9 cellular contexts compared by ENCODE assay signal in genomic region chr1:40316595-40317393, GRCh38. TPM values are rescaled to one million over a fixed set of nuclear protein-coding genes. Genes with fewer than 3 reads are reported as not detected.
A peak's percentile ranks its signal among the peaks of the same experiment; 100 is the strongest.
DNase-seq lines count a peak whose midpoint lies in the region; ATAC-seq and TF ChIP-seq lines count a peak whose summit lies in the region.
"Had no signal": no experiment of that assay in that cellular context is flagged by ENCODE, and none has a peak within 500 bp of the region (broad histone marks: within the 10 kb centered on the region; RNA-seq: fewer than 3 reads in every experiment).

Gene COL9A2, minus strand, starts transcription at chr1:40317286. Its CDS starts 89 bp downstream, at chr1:40317197.

- DNase-seq in NCI-H1417 (lab: John Stamatoyannopoulos, UW) (peak; percentile 35 to 77 (median 75)), NCI-H1417 treated with DMSO at 0.1 percent for 48 hours (lab: John Stamatoyannopoulos, UW) (no peak), RPMI8226 (peak; percentile 43), heart left ventricle (peak in 2 of 5 donors; percentile 29 to 74), ureter (ENCODE audit: low spot score) (no peak), GDM1 (lab: John Stamatoyannopoulos, UW) (no peak)
- DNase-seq in activated naive CD4-positive, alpha-beta T cell treated with anti-CD3 and anti-CD28 coated beads for 36 hours, result peak; percentile 64

- H3K27me3 Mint-ChIP-seq in activated naive CD4-positive, alpha-beta T cell treated with anti-CD3 and anti-CD28 coated beads for 36 hours (ENCODE audit: low read depth), result peaks cover 7% of the 10 kb centered on the region

- H3K36me3 ChIP-seq in heart left ventricle (no peaks in the 10 kb centered on the region), parathyroid adenoma (ENCODE audit: control insufficient read depth, insufficient read depth, low read length) (no peaks in the 10 kb centered on the region)

- peak within 1 kb of the TSS; percentile 1 for H3K27ac Mint-ChIP-seq in activated naive CD4-positive, alpha-beta T cell treated with anti-CD3 and anti-CD28 coated beads for 36 hours

- H3K4me1 ChIP-seq in heart left ventricle (peaks cover 0 to 44% (median 17%) of the 10 kb centered on the region in 12 donors), parathyroid adenoma (no peaks in the 10 kb centered on the region)

- peak within 1 kb of the TSS; percentile 84 for H2AFZ ChIP-seq in parathyroid adenoma

- H3K9me3 Mint-ChIP-seq in activated naive CD4-positive, alpha-beta T cell treated with anti-CD3 and anti-CD28 coated beads for 36 hours, result no peaks in the 10 kb centered on the region

- H3K9me3 ChIP-seq in heart left ventricle (no peaks in the 10 kb centered on the region), parathyroid adenoma (ENCODE audit: control insufficient read depth, low read length) (no peaks in the 10 kb centered on the region)

- peak in 3 of 4 donors; percentile 16 to 58 (median 51) for ATAC-seq in heart left ventricle

- 2% methylated on average over 17 to 84 of the region's 84 CpGs for WGBS in heart left ventricle, 4 donors

- TF ChIP-seq CTCF in heart left ventricle (IDR thresholded peaks at IDR 0.05) (no peak), parathyroid adenoma (IDR thresholded peaks at IDR 0.05) (no peak)

- H3K9ac ChIP-seq in parathyroid adenoma, result no peak within 1 kb of the TSS

- no peaks in the 10 kb centered on the region for H3K79me2 ChIP-seq in parathyroid adenoma

- H3K4me3 ChIP-seq in heart left ventricle (peak within 1 kb of the TSS; percentile 6 to 60 (median 47)), parathyroid adenoma (ENCODE audit: low read depth, low read length) (peak within 1 kb of the TSS; percentile 25)

- H3K36me3 Mint-ChIP-seq in activated naive CD4-positive, alpha-beta T cell treated with anti-CD3 and anti-CD28 coated beads for 36 hours (ENCODE audit: low read depth), result no peaks in the 10 kb centered on the region

- H3K27ac ChIP-seq in heart left ventricle (no peak within 1 kb of the TSS), parathyroid adenoma (no peak within 1 kb of the TSS)
- H3K27ac ChIP-seq: 22Rv1 had no signal

- peaks cover 28% of the 10 kb centered on the region for H3K4me1 Mint-ChIP-seq in activated naive CD4-positive, alpha-beta T cell treated with anti-CD3 and anti-CD28 coated beads for 36 hours (ENCODE audit: low read depth)

- no peak for TF ChIP-seq POLR2A in heart left ventricle (IDR thresholded peaks at IDR 0.05)

- peak within 1 kb of the TSS; percentile 62 for H3K4me2 ChIP-seq in parathyroid adenoma (ENCODE audit: low read length)

- intact Hi-C loops in activated naive CD4-positive, alpha-beta T cell treated with anti-CD3 and anti-CD28 coated beads for 36 hours (cut with micrococcal nuclease), result loop anchor here (1.0 to 5.0 kb wide), 2 partner anchors 88 to 219 kb away; partner anchors contain the start of gene PPT1
- intact Hi-C loops in heart left ventricle (cut with DNase I), result loop anchor here in 4 of 10 donors (5.0 to 10.0 kb wide), 3 partner anchors 88 to 164 kb away; partner anchors contain the start of gene RLF (in 1 of the 4)

- CTCF ChIA-PET in activated naive CD4-positive, alpha-beta T cell treated with anti-CD3 and anti-CD28 coated beads for 36 hours (lab: Charles Lee), result interaction anchor here (1.2 to 9.1 kb wide), 9 partner anchors 21 to 173 kb away, joined by 3 to 134 read pairs (median 11); no protein-coding TSS in a partner anchor

- H3K27me3 ChIP-seq in heart left ventricle, result peaks cover 15 to 51% (median 25%) of the 10 kb centered on the region in 9 donors
- H3K27me3 ChIP-seq in parathyroid adenoma (ENCODE audit: control insufficient read depth, insufficient read depth, low read length), result peaks cover 4% of the 10 kb centered on the region

- peak within 1 kb of the TSS; percentile 76 for H3K4me3 Mint-ChIP-seq in activated naive CD4-positive, alpha-beta T cell treated with anti-CD3 and anti-CD28 coated beads for 36 hours

RNA-seq across cellular contexts. Expression of gene COL9A2, which starts in this region (rescaled TPM):
- 1 to 10 TPM; 6.2 to 6.8 TPM for total RNA-seq in activated naive CD4-positive, alpha-beta T cell treated with anti-CD3 and anti-CD28 coated beads for 36 hours
- 1 to 10 TPM in 1 of 9 donors, under 1 TPM in 7, not detected in 1; 0.14 to 1.4 (median 0.50) TPM for total RNA-seq in heart left ventricle
- under 1 TPM; 0.26 to 0.91 TPM for polyA plus RNA-seq in heart left ventricle
- 27.1 TPM for total RNA-seq in ureter

Comparison
In these comparisons a context has a peak if more than half of its experiments do, and no peak if none do; other contexts are left out.
1. DNase-seq: peak in NCI-H1417 (3 of 3), RPMI8226 (single experiment) and activated naive CD4-positive, alpha-beta T cell treated with anti-CD3 and anti-CD28 coated beads for 36 hours (single experiment); none in NCI-H1417 treated with DMSO at 0.1 percent for 48 hours (single experiment), ureter (single experiment) and GDM1 (single experiment).